Comparison of ENCODE assay signal across 8 cellular contexts in genomic region chr3:87227104-87227834, GRCh38. TPM values are rescaled to one million over a fixed set of nuclear protein-coding genes. Genes with fewer than 3 reads are reported as not detected.
DNase-seq lines count a peak whose midpoint lies in the region; ATAC-seq and TF ChIP-seq lines count a peak whose summit lies in the region.

Gene CHMP2B, plus strand, starts transcription at chr3:87227309. Its CDS starts 214 bp downstream, at chr3:87227523.

- H4K20me1 ChIP-seq in mammary epithelial cell (ENCODE audit: insufficient read depth, low read length) = peaks cover 5% of the 10 kb centered on the region

- dilution Hi-C loops in mammary epithelial cell (cut with HindIII; ENCODE audit: low sequenced_read_pairs) = no loop called here

- ATAC-seq in HG03175 (IDR thresholded peaks at IDR 0.05; ENCODE audit: unreplicated experiment) = peak; percentile 96

- in situ Hi-C loops in GM18951 (cut with MboI; ENCODE audit: low sequenced_read_pairs, unreplicated experiment) (no loop called here), mammary epithelial cell (cut with MboI; ENCODE audit: low sequenced_read_pairs in 2 of 2) (no loop called here)

- DNase-seq in AG08396 (ENCODE audit: low spot score) (peak; percentile 93), NCI-H2227 treated with DMSO at 0.1 percent for 48 hours (lab: John Stamatoyannopoulos, UW) (peak; percentile 79), mammary epithelial cell (peak; percentile 93), iPS-NIHi11 (ENCODE audit: low spot score) (peak; percentile 91)

- BruUV-seq in mammary epithelial cell (replicated peaks; lab: Mats Ljungman, UMichigan) = no TSS peak

- H3K4me1 ChIP-seq in mammary epithelial cell (ENCODE audit: insufficient read depth, low read length) = peaks cover 4% of the 10 kb centered on the region

- H3K4me2 ChIP-seq in mammary epithelial cell (ENCODE audit: insufficient read depth, low read depth, low read length) = peak within 1 kb of the TSS; percentile 96

- H3K79me2 ChIP-seq in mammary epithelial cell (ENCODE audit: insufficient read depth, low read length) = peaks cover 54% of the 10 kb centered on the region

- peak within 1 kb of the TSS; percentile 97 for H3K9ac ChIP-seq in mammary epithelial cell (ENCODE audit: insufficient read depth, low read length)

- peak within 1 kb of the TSS; percentile 99 for H2AFZ ChIP-seq in mammary epithelial cell (ENCODE audit: low read depth, low read length)

- no peaks in the 10 kb centered on the region for H3K9me3 ChIP-seq in mammary epithelial cell (replicated peaks; ENCODE audit: insufficient read depth, low read length)

- no peaks in the 10 kb centered on the region for H3K27me3 ChIP-seq in mammary epithelial cell (ENCODE audit: insufficient read depth, low read length)

- H3K4me3 ChIP-seq in WI38 (ENCODE audit: low read depth, low read length) = peak within 1 kb of the TSS; percentile 98
- H3K4me3 ChIP-seq in mammary epithelial cell (replicated peaks in 1 of 3; ENCODE audit: insufficient read depth in 1 of 3, low read depth in 2 of 3, low read length in 3 of 3) = peak within 1 kb of the TSS; percentile 76 to 81 (median 78)
- H3K4me3 ChIP-seq in skin epidermis = peak within 1 kb of the TSS; percentile 69 to 94 (median 88)

- WGBS in mammary epithelial cell (ENCODE audit: low coverage, missing lambda C conversion rate) = under 1% methylated on average over 28 of the region's 59 CpGs

- peaks cover 3% of the 10 kb centered on the region for H3K36me3 ChIP-seq in mammary epithelial cell (ENCODE audit: insufficient read depth, low read length)

- intact Hi-C loops in mammary epithelial cell (cut with micrococcal nuclease) = loop anchor here (2.0 kb wide), 1 partner anchor 20 kb away; no protein-coding TSS in a partner anchor

- peak; percentile 76 for TF ChIP-seq POLR2A in GM18951 (IDR thresholded peaks at IDR 0.05; ENCODE audit: extremely low read depth, insufficient read depth, insufficient read length)

- TF ChIP-seq CTCF in WI38 (IDR thresholded peaks at IDR 0.05; ENCODE audit: low read depth, low read length) = no peak
- no peak for TF ChIP-seq CTCF in mammary epithelial cell (conservative IDR thresholded peaks at IDR 0.05 in 1 of 2, IDR thresholded peaks at IDR 0.05 in 1 of 2; ENCODE audit: extremely low read depth in 1 of 2, insufficient read depth in 1 of 2, low read depth in 1 of 2, low read length in 2 of 2)

- CTCF ChIA-PET in mammary epithelial cell (lab: Charles Lee; ENCODE audit: low non-redundant PET) = interaction anchor here (0.6 kb wide), 2 partner anchors 146 to 280 kb away, joined by 3 to 4 read pairs; no protein-coding TSS in a partner anchor

- H3K27ac ChIP-seq in mammary epithelial cell (ENCODE audit: insufficient read depth, low read depth, low read length) = peak within 1 kb of the TSS; percentile 93
- peak within 1 kb of the TSS; percentile 85 to 99 (median 96) for H3K27ac ChIP-seq in skin epidermis

RNA-seq across cellular contexts. Expression of gene CHMP2B, which starts in this region (rescaled TPM):
- total RNA-seq in mammary epithelial cell = 10 to 100 TPM; 40.3 to 52.9 TPM
- 31.0 TPM for polyA plus RNA-seq in mammary epithelial cell
- 19.7 TPM for polyA minus RNA-seq in mammary epithelial cell

Comparison
In these comparisons a context has a peak if more than half of its experiments do, and no peak if none do; other contexts are left out.
1. Peak in every context shown above with its lines: DNase-seq, ATAC-seq, H3K4me3 ChIP-seq and H3K27ac ChIP-seq.